Comparison of ENCODE assay signal across 1 cellular context in genomic region chr14:104871656-104872468, GRCh38.
TF ChIP-seq lines count a peak whose summit lies in the region.

No MANE protein-coding gene starts in this region.

TF ChIP-seq in H1, 55 proteins besides CTCF, POLR2A, EP300 and RAD21:
- TF ChIP-seq FOSL1 (IDR thresholded peaks at IDR 0.05; ENCODE audit: insufficient read depth, low read depth, low read length), result no peak
- no peak for TF ChIP-seq CBX8 (IDR thresholded peaks at IDR 0.05; ENCODE audit: borderline replicate concordance, low read depth, low read length)
- no peak for TF ChIP-seq KDM1A (IDR thresholded peaks at IDR 0.05; ENCODE audit: borderline replicate concordance, low read length)
- TF ChIP-seq RBBP5 (IDR thresholded peaks at IDR 0.05; ENCODE audit: borderline replicate concordance, low read depth, low read length), result no peak
